ENCODE assay signal across 8 cellular contexts in the genomic region with DNA sequence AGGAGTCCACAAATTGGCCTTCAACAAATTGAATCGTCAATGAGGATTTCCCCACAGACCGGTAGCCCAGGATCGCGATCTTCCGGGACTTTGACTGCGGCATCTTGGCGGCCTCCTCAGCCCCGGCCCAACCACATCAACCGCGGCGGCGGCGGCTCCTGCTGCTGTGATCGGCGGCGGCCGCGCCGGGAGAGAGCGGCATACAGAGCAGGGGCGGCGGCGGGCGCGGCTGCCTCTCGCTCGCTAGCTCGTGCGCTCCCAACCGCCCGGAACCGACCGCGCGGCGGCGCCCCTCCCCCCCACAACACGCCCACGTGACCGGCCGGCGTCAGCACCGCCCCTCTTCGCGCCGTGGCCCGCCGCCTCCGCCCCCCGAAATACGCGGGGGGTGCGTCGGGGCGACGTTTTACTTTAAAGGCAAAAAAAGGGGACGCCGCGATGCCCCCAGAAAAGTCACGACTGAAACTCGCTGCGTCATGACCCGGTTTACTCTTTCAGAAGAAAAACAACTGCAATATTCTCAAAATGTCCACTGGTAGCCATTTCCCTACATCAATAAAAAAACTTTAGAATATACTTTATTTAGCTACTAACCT. TPM values are rescaled to one million over a fixed set of nuclear protein-coding genes. Genes with fewer than 3 reads are reported as not detected.
DNase-seq lines count a peak whose midpoint lies in the region; ATAC-seq and TF ChIP-seq lines count a peak whose summit lies in the region.
"Not testable (repeated sequence)": the region's sequence is repeated elsewhere in the genome, so short reads cannot be mapped to it uniquely, and the experiment has no call there.

No MANE protein-coding gene starts in this region.

- not testable (repeated sequence) for H3K79me1 ChIP-seq in mesenchymal stem cell (replicated peaks; ENCODE audit: low read length, poor library complexity, severe bottlenecking)

- H3K27ac ChIP-seq in mesenchymal stem cell (ENCODE audit: low read length, poor library complexity, severe bottlenecking) = not testable (repeated sequence)

- not testable (repeated sequence) for H3K4me1 ChIP-seq in mesenchymal stem cell (ENCODE audit: control insufficient read depth, insufficient read depth, low read depth, low read length)

- H3K27me3 Mint-ChIP-seq in Calu3 (ENCODE audit: unreplicated experiment); stimulated activated memory B cell treated with anti-CD40 and anti-IgM and Interleukin-4, amounts not matched to agents 10 μg/mL and 1 μg/mL and 100 μg/mL, for 72 hours: not testable (repeated sequence)

- not testable (repeated sequence) for H3K18ac ChIP-seq in mesenchymal stem cell (ENCODE audit: low read depth in 1 of 2, low read length in 2 of 2)

- peak overlapping the region; percentile 60 for H3K9ac ChIP-seq in mesenchymal stem cell (ENCODE audit: low read length)

- not testable (repeated sequence) for TF ChIP-seq CTCF in Calu3 (IDR thresholded peaks at IDR 0.05; ENCODE audit: unreplicated experiment)

- not testable (repeated sequence) for H3K36me3 ChIP-seq in mesenchymal stem cell (ENCODE audit: control insufficient read depth in 1 of 2, insufficient read depth in 2 of 2, low read depth in 1 of 2, low read length in 2 of 2)

- not testable (repeated sequence) for H3K27me3 ChIP-seq in mesenchymal stem cell (ENCODE audit: control insufficient read depth in 1 of 2, insufficient read depth in 1 of 2, low read length in 2 of 2)

- not testable (repeated sequence) for H3K4me1 Mint-ChIP-seq in Calu3 (ENCODE audit: low read depth, unreplicated experiment); stimulated activated memory B cell treated with anti-CD40 and anti-IgM and Interleukin-4, amounts not matched to agents 10 μg/mL and 1 μg/mL and 100 μg/mL, for 72 hours

- not testable (repeated sequence) for H3K9me3 ChIP-seq in mesenchymal stem cell (ENCODE audit: control insufficient read depth, low read length)

- H2AFZ ChIP-seq in mesenchymal stem cell (ENCODE audit: low read depth, low read length) = not testable (repeated sequence)

- intact Hi-C loops in Calu3 (cut with micrococcal nuclease; ENCODE audit: unreplicated experiment) = not testable (repeated sequence)

- not testable (repeated sequence) for H3K23ac ChIP-seq in mesenchymal stem cell (ENCODE audit: low read length in 2 of 2)

- CTCF ChIA-PET in Calu3 (lab: Charles Lee) = not testable (repeated sequence)

- not testable (repeated sequence) for H3K36me3 Mint-ChIP-seq in Calu3 (ENCODE audit: insufficient read depth, unreplicated experiment); stimulated activated memory B cell treated with anti-CD40 and anti-IgM and Interleukin-4, amounts not matched to agents 10 μg/mL and 1 μg/mL and 100 μg/mL, for 72 hours

- peak overlapping the region; percentile 49 for H3K4me3 Mint-ChIP-seq in Calu3 (ENCODE audit: low read depth, unreplicated experiment)
- peak overlapping the region; percentile 43 for H3K4me3 Mint-ChIP-seq in stimulated activated memory B cell treated with anti-CD40 and anti-IgM and Interleukin-4, amounts not matched to agents 10 μg/mL and 1 μg/mL and 100 μg/mL, for 72 hours

- ATAC-seq in GM21529 (IDR thresholded peaks at IDR 0.05; ENCODE audit: unreplicated experiment) (peak; percentile 89), HG03039 (IDR thresholded peaks at IDR 0.05; ENCODE audit: unreplicated experiment) (peak; percentile 65), esophagus mucosa (peak; percentile 90)
- peak; percentile 90 for ATAC-seq in stimulated activated memory B cell treated with anti-CD40 and anti-IgM and Interleukin-4, amounts not matched to agents 10 μg/mL and 1 μg/mL and 100 μg/mL, for 72 hours

- H2BK120ac ChIP-seq in mesenchymal stem cell (ENCODE audit: low read depth, low read length) = not testable (repeated sequence)

- no CpG with 5 or more reads among the region's 63 CpGs for WGBS in mesenchymal stem cell

- H3K9me3 Mint-ChIP-seq in Calu3 (ENCODE audit: low read depth, unreplicated experiment); stimulated activated memory B cell treated with anti-CD40 and anti-IgM and Interleukin-4, amounts not matched to agents 10 μg/mL and 1 μg/mL and 100 μg/mL, for 72 hours: not testable (repeated sequence)

- DNase-seq in Calu3, mesenchymal stem cell: not testable (repeated sequence)
- peak; percentile 34 for DNase-seq in OCI-M1 (lab: John Stamatoyannopoulos, UW)
- DNase-seq in activated naive CD4-positive, alpha-beta T cell treated with Interleukin-2 at 50 U/mL for 16 hours = peak; percentile 12

- not testable (repeated sequence) for H2BK15ac ChIP-seq in mesenchymal stem cell (ENCODE audit: low read depth, poor library complexity, severe bottlenecking)

- H2AK5ac ChIP-seq in mesenchymal stem cell (ENCODE audit: low read length, severe bottlenecking) = not testable (repeated sequence)

- H3K4me2 ChIP-seq in mesenchymal stem cell (ENCODE audit: low read length, poor library complexity, severe bottlenecking) = not testable (repeated sequence)

- not testable (repeated sequence) for H2BK12ac ChIP-seq in mesenchymal stem cell (ENCODE audit: low read length in 2 of 2)

- H4K8ac ChIP-seq in mesenchymal stem cell (ENCODE audit: low read length) = not testable (repeated sequence)

- H3K4ac ChIP-seq in mesenchymal stem cell (ENCODE audit: low read depth in 1 of 2, low read length in 2 of 2) = not testable (repeated sequence)

- H3K4me3 ChIP-seq in mesenchymal stem cell (ENCODE audit: insufficient read depth in 1 of 2, low read depth in 1 of 2, low read length in 2 of 2) = not testable (repeated sequence)

- H3K14ac ChIP-seq in mesenchymal stem cell (ENCODE audit: low read length in 2 of 2) = not testable (repeated sequence)

- not testable (repeated sequence) for H3K27ac Mint-ChIP-seq in Calu3 (ENCODE audit: unreplicated experiment); stimulated activated memory B cell treated with anti-CD40 and anti-IgM and Interleukin-4, amounts not matched to agents 10 μg/mL and 1 μg/mL and 100 μg/mL, for 72 hours

- not testable (repeated sequence) for H4K91ac ChIP-seq in mesenchymal stem cell (ENCODE audit: low read length)

- BruUV-seq in Calu3 (replicated peaks; lab: Mats Ljungman, UMichigan) = not testable (repeated sequence)

- H2BK5ac ChIP-seq in mesenchymal stem cell (ENCODE audit: low read depth, low read length, poor library complexity, severe bottlenecking) = not testable (repeated sequence)

RNA-seq across cellular contexts. Expression of a gene that starts 56.5 kb away (rescaled TPM):
- total RNA-seq in Calu3 (2022) = 1.5 and 2.2 TPM in 2 replicates
- 1.4 TPM for total RNA-seq in esophagus mucosa
- 0.35 TPM for polyA plus RNA-seq in mesenchymal stem cell (2013, experiment 1 of 2)
- polyA plus RNA-seq in mesenchymal stem cell (2013, experiment 2 of 2) = 0.82 TPM
